In genomic region chr12:30806989-30807694, GRCh38 we compare ENCODE assay signal across 8 cellular contexts. TPM values are rescaled to one million over a fixed set of nuclear protein-coding genes. Genes with fewer than 3 reads are reported as not detected.
A peak's percentile ranks its signal among the peaks of the same experiment; 100 is the strongest.
DNase-seq lines count a peak whose midpoint lies in the region; ATAC-seq and TF ChIP-seq lines count a peak whose summit lies in the region.

No MANE protein-coding gene starts in this region.

- TF ChIP-seq CTCF in WI38 (IDR thresholded peaks at IDR 0.05; ENCODE audit: low read depth, low read length) (peak; percentile 40), foreskin keratinocyte (conservative IDR thresholded peaks at IDR 0.05) (peak; percentile 91), osteoblast (IDR thresholded peaks at IDR 0.05; ENCODE audit: extremely low read depth, low read depth, low read length) (peak; percentile 82)

- no peak overlapping the region for H3K4me3 ChIP-seq in WI38 (ENCODE audit: low read depth, low read length)
- H3K4me3 ChIP-seq in osteoblast (ENCODE audit: insufficient read depth, low read length), result peak overlapping the region; percentile 14

- H2AFZ ChIP-seq in osteoblast (ENCODE audit: low read length), result peak overlapping the region; percentile 81

- H3K27me3 ChIP-seq in foreskin keratinocyte (no peaks in the 10 kb centered on the region), osteoblast (ENCODE audit: insufficient read depth, low read length) (no peaks in the 10 kb centered on the region)

- ATAC-seq in HG02884 (IDR thresholded peaks at IDR 0.05; ENCODE audit: unreplicated experiment) (peak; percentile 83), foreskin keratinocyte (peak; percentile 89)

- no peak overlapping the region for H3K27ac ChIP-seq in foreskin keratinocyte
- H3K27ac ChIP-seq in osteoblast (ENCODE audit: low read depth, low read length), result no peak overlapping the region

- H3K4me2 ChIP-seq in osteoblast (ENCODE audit: insufficient read depth, low read length), result peak overlapping the region; percentile 67

- H3K36me3 ChIP-seq in osteoblast (ENCODE audit: insufficient read depth, low read length), result peaks cover 5% of the 10 kb centered on the region

- no peaks in the 10 kb centered on the region for H3K9me3 ChIP-seq in osteoblast (ENCODE audit: low read depth, low read length)

- DNase-seq in stimulated activated CD4-positive, alpha-beta T cell treated with anti-CD3 and anti-CD28 coated beads, Interleukin-15, amount 100 ng/mL, for 24 hours, result peak; percentile 11
- DNase-seq in stimulated activated CD4-positive, alpha-beta T cell treated with anti-CD3 and anti-CD28 coated beads, Interleukin-2, amount 100 ng/mL, for 48 hours, result no peak
- DNase-seq in NCI-H2196 (lab: John Stamatoyannopoulos, UW; ENCODE audit: unreplicated experiment) (peak; percentile 68), foreskin keratinocyte (peak in 1 of 2 donors; percentile 55), osteoblast (ENCODE audit: insufficient read length, low spot score, missing footprints) (peak; percentile 66), GM19238 (ENCODE audit: insufficient read length, low spot score) (no peak)

- peaks cover 7% of the 10 kb centered on the region for H3K4me1 ChIP-seq in foreskin keratinocyte
- peaks cover 4% of the 10 kb centered on the region for H3K4me1 ChIP-seq in osteoblast (ENCODE audit: insufficient read depth, low read length)

- no peaks in the 10 kb centered on the region for H4K20me1 ChIP-seq in osteoblast (ENCODE audit: insufficient read depth, low read length)

- H3K79me2 ChIP-seq in osteoblast (ENCODE audit: insufficient read depth, low read length), result no peaks in the 10 kb centered on the region

RNA-seq across cellular contexts. Expression of gene CAPRIN2, which starts 52.4 kb away (rescaled TPM):
- total RNA-seq in foreskin keratinocyte (18.9 and 20.4 TPM in 2 replicates), osteoblast (32.9 and 42.7 TPM in 2 replicates)
- polyA plus RNA-seq in foreskin keratinocyte, result 6.7 and 7.7 TPM in 2 replicates

Comparison
In these comparisons a context has a peak if more than half of its experiments do, and no peak if none do; other contexts are left out.
1. DNase-seq: peak in stimulated activated CD4-positive, alpha-beta T cell treated with anti-CD3 and anti-CD28 coated beads, Interleukin-15, amount 100 ng/mL, for 24 hours (single experiment), NCI-H2196 (single experiment) and osteoblast (single experiment); none in stimulated activated CD4-positive, alpha-beta T cell treated with anti-CD3 and anti-CD28 coated beads, Interleukin-2, amount 100 ng/mL, for 48 hours (0 of 2) and GM19238 (single experiment).
2. CTCF ChIP-seq: peak in every context shown above with its lines; median percentile 91 in foreskin keratinocyte; 82 in osteoblast; 40 in WI38.